In genomic region chr11:130216591-130217132, GRCh38 we compare ENCODE assay signal across 24 cellular contexts. TPM values are rescaled to one million over a fixed set of nuclear protein-coding genes. Genes with fewer than 3 reads are reported as not detected.
DNase-seq lines count a peak whose midpoint lies in the region; ATAC-seq and TF ChIP-seq lines count a peak whose summit lies in the region.
"Had no signal": no experiment of that assay in that cellular context is flagged by ENCODE, and none has a peak within 500 bp of the region (broad histone marks: within the 10 kb centered on the region; RNA-seq: fewer than 3 reads in every experiment).

No MANE protein-coding gene starts in this region.

- ATAC-seq in GM23338, result no peak
- no peak for ATAC-seq in lung (ENCODE audit: insufficient read depth, low FRiP score)
- ATAC-seq: activated T-helper 17 cell treated with anti-CD3 and anti-CD28 coated beads, Interleukin-2, amount 50 U/mL, for 72 hours had no signal

- H3K9me3 ChIP-seq in lung (ENCODE audit: control insufficient read depth in 2 of 2, insufficient read depth in 1 of 2, low read length in 1 of 2) (no peaks in the 10 kb centered on the region), spleen (no peaks in the 10 kb centered on the region)
- H3K9me3 ChIP-seq: ovary, sigmoid colon had no signal

- no peaks in the 10 kb centered on the region for H3K9me3 Mint-ChIP-seq in GM23338
- H3K9me3 Mint-ChIP-seq: activated T-helper 17 cell treated with anti-CD3 and anti-CD28 coated beads, Interleukin-2, amount 50 U/mL, for 72 hours; CD4-positive, alpha-beta T cell; central memory CD8-positive, alpha-beta T cell; HFFc6 had no signal

- H4K20me1 ChIP-seq in GM23338 (replicated peaks; ENCODE audit: insufficient read depth), result no peaks in the 10 kb centered on the region

- no peak overlapping the region for H2AFZ ChIP-seq in GM23338

- DNase-seq in GM23338 (ENCODE audit: low spot score) (no peak), coronary artery (ENCODE audit: low spot score) (peak; percentile 49), lung (ENCODE audit: low spot score) (peak; percentile 7), spleen (peak; percentile 49), midbrain (lab: John Stamatoyannopoulos, UW) (no peak), hepatic stellate cell (ENCODE audit: low spot score) (no peak), HuH-7 (ENCODE audit: low spot score) (no peak)
- DNase-seq: activated CD4-positive, alpha-beta T cell treated with anti-CD3 and anti-CD28 coated beads for 1 hour; CD4-positive, alpha-beta T cell; GF-D8; HFFc6; Kasumi-1; NCI-H1048; NCI-H1930; NCI-H2227 treated with DMSO at 0.1 percent for 48 hours; NCI-H82; Right ventricle myocardium superior; sigmoid colon; SW 1271 had no signal

- peaks cover 13% of the 10 kb centered on the region for H3K27me3 Mint-ChIP-seq in GM23338 (ENCODE audit: insufficient read depth, low read depth, poor library complexity)
- H3K27me3 Mint-ChIP-seq: activated naive CD8-positive, alpha-beta T cell; CD4-positive, alpha-beta T cell had no signal

- H3K79me2 ChIP-seq in GM23338 (replicated peaks; ENCODE audit: insufficient read depth), result no peaks in the 10 kb centered on the region

- WGBS in lung, 2 donors, result 74 to 86% methylated on average over 17 of the region's 17 CpGs
- 71 to 83% (median 73%) methylated on average over 16 to 17 of the region's 17 CpGs for WGBS in spleen, 5 donors

- H3K27me3 ChIP-seq in GM23338 (ENCODE audit: insufficient read depth) (no peaks in the 10 kb centered on the region), lung (ENCODE audit: control insufficient read depth, insufficient read depth) (no peaks in the 10 kb centered on the region), spleen (replicated peaks in 1 of 7) (peaks cover 0 to 14% (median 0%) of the 10 kb centered on the region in 7 donors)
- H3K27me3 ChIP-seq: dorsolateral prefrontal cortex, ovary, sigmoid colon had no signal

- intact Hi-C loops in spleen (cut with DNase I; ENCODE audit: low total_unique reads), result loop anchor here (10.0 kb wide), 1 partner anchor 208 kb away; the partner anchor contains the start of gene ADAMTS8

- H3K4me2 ChIP-seq in GM23338, result 0 out of 2 replicates have a peak overlapping the region, but pooled peaks have one; percentile 31

- 0 out of 2 replicates have a peak, but pooled peaks cover 3% of the 10 kb centered on the region for H3K9me2 ChIP-seq in GM23338 (ENCODE audit: insufficient read depth)

- no peak for TF ChIP-seq CTCF in GM23338 (conservative IDR thresholded peaks at IDR 0.05; ENCODE audit: low read depth in 2 of 2)
- TF ChIP-seq CTCF in coronary artery (IDR thresholded peaks at IDR 0.05), result no peak
- TF ChIP-seq CTCF in lung (IDR thresholded peaks at IDR 0.05; ENCODE audit: control extremely low read depth, extremely low read depth), result no peak
- no peak for TF ChIP-seq CTCF in spleen (IDR thresholded peaks at IDR 0.05 in 8 of 11, conservative IDR thresholded peaks at IDR 0.05 in 3 of 11)

- TF ChIP-seq POLR2A in spleen (IDR thresholded peaks at IDR 0.05), result no peak

- H3F3A ChIP-seq in GM23338 (replicated peaks; ENCODE audit: low read depth), result no peaks in the 10 kb centered on the region

- H3K4me1 ChIP-seq in GM23338 (ENCODE audit: insufficient read depth), result peaks cover 10% of the 10 kb centered on the region
- no peaks in the 10 kb centered on the region for H3K4me1 ChIP-seq in lung (ENCODE audit: control insufficient read depth in 2 of 2, insufficient read depth in 2 of 2, low read length in 2 of 2)
- H3K4me1 ChIP-seq in spleen, result peaks cover 0 to 9% (median 8%) of the 10 kb centered on the region in 6 donors

- peaks cover 17% of the 10 kb centered on the region for H3K4me1 Mint-ChIP-seq in GM23338
- H3K4me1 Mint-ChIP-seq: activated T-helper 17 cell treated with anti-CD3 and anti-CD28 coated beads, Interleukin-2, amount 50 U/mL, for 72 hours; central memory CD8-positive, alpha-beta T cell had no signal

- no peaks in the 10 kb centered on the region for H3K36me3 ChIP-seq in GM23338 (ENCODE audit: insufficient read depth)
- H3K36me3 ChIP-seq in lung (ENCODE audit: control insufficient read depth in 2 of 2, insufficient read depth in 2 of 2, low read length in 2 of 2), result no peaks in the 10 kb centered on the region
- H3K36me3 ChIP-seq in spleen, result no peaks in the 10 kb centered on the region
- H3K36me3 ChIP-seq: ovary, sigmoid colon had no signal

- H3K4me3 ChIP-seq in GM23338, result no peak overlapping the region
- H3K4me3 ChIP-seq in coronary artery, result no peak overlapping the region
- H3K4me3 ChIP-seq in lung, result no peak overlapping the region
- H3K4me3 ChIP-seq in spleen, result no peak overlapping the region
- H3K4me3 ChIP-seq: dorsolateral prefrontal cortex, ovary, sigmoid colon had no signal

- no peaks in the 10 kb centered on the region for H3K36me3 Mint-ChIP-seq in GM23338 (ENCODE audit: low read depth)
- H3K36me3 Mint-ChIP-seq: activated naive CD8-positive, alpha-beta T cell had no signal

- no peak overlapping the region for H3K27ac Mint-ChIP-seq in GM23338
- H3K27ac Mint-ChIP-seq: activated naive CD8-positive, alpha-beta T cell; activated T-helper 17 cell treated with anti-CD3 and anti-CD28 coated beads, Interleukin-2, amount 50 U/mL, for 72 hours; CD4-positive, alpha-beta T cell; HFFc6 had no signal

- H3K4me3 Mint-ChIP-seq in GM23338, result no peak overlapping the region; the same call in 2 of the 3 replicates
- H3K4me3 Mint-ChIP-seq: activated naive CD8-positive, alpha-beta T cell; activated T-helper 17 cell treated with anti-CD3 and anti-CD28 coated beads, Interleukin-2, amount 50 U/mL, for 72 hours; CD4-positive, alpha-beta T cell; central memory CD8-positive, alpha-beta T cell; HFFc6 had no signal

- H3K27ac ChIP-seq in GM23338 (ENCODE audit: low read depth) (no peak overlapping the region), coronary artery (no peak overlapping the region), lung (ENCODE audit: low read depth in 1 of 2, low read length in 1 of 2) (no peak overlapping the region), spleen (no peak overlapping the region)
- H3K27ac ChIP-seq: dorsolateral prefrontal cortex, ovary, sigmoid colon had no signal

TF ChIP-seq in GM23338, 12 proteins besides CTCF, POLR2A, EP300 and RAD21 (continues in another document):
- no peak for TF ChIP-seq ZNF331 (CRISPR knock-in tag; IDR thresholded peaks at IDR 0.05; ENCODE audit: low read depth)
- TF ChIP-seq CREB1 (CRISPR knock-in tag; IDR thresholded peaks at IDR 0.05; ENCODE audit: low read depth), result no peak
- no peak for TF ChIP-seq STAT1 (IDR thresholded peaks at IDR 0.05; ENCODE audit: unreplicated experiment)
- no peak for TF ChIP-seq NANOG (IDR thresholded peaks at IDR 0.05; ENCODE audit: borderline replicate concordance)

RNA-seq across cellular contexts. Expression of gene ST14, which starts 57.1 kb away (rescaled TPM):
- 32.7 and 36.3 TPM in 2 replicates for total RNA-seq in GM23338 (2014; rRNA removed; shearing (Covaris generic))
- polyA plus RNA-seq in GM23338 (2016; fragmentation: Nextera tagmentation; extraction: Ambion mirVana) (7.9 and 8.3 TPM in 2 replicates), lung (10 to 100 TPM; 37.7 to 70.5 TPM), spleen (10 to 100 TPM; 10.7 to 25.9 (median 12.5) TPM)
- total RNA-seq in lung (10 to 100 TPM; 24.3 to 81.1 TPM), spleen (10 to 100 TPM in 6 of 7 donors, 1 to 10 TPM in 1; 7.1 to 20.2 (median 12.5) TPM)
- total RNA-seq: HFFc6 had no signal

Comparison
In these comparisons a context has a peak if more than half of its experiments do, and no peak if none do; other contexts are left out.
1. DNase-seq: peak in coronary artery (single experiment), lung (single experiment) and spleen (single experiment); none in GM23338 (single experiment), midbrain (single experiment), hepatic stellate cell (single experiment) and HuH-7 (single experiment).